12 cellular contexts compared by ENCODE assay signal in the genomic region with DNA sequence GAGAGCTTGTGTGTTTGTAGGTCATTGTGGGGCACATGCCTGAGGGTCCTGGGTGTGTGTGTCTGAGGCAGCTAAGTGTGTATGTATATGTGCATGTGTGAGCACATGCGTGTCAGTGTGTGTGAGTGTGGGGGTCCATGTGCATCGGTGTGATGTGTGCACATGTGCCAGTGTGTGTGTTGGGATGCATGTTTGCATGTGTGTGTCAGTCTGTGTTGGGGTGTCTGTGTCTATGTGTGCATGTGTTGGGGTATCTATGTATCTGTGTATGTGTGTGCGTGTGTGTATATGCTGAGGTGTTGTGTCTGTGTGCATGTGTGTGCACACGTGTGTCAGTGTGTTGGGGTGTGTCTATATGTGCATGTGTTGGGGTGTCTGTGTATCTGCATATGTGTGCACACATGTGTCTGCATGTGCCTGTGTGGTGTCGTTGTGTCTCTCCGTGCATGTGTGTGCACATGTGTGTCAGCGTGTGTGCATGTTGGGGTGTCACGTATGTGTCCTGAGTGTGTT. TPM values are rescaled to one million over a fixed set of nuclear protein-coding genes. Genes with fewer than 3 reads are reported as not detected.
DNase-seq lines count a peak whose midpoint lies in the region; ATAC-seq, FAIRE-seq and TF ChIP-seq lines count a peak whose summit lies in the region.
"Had no signal": no experiment of that assay in that cellular context is flagged by ENCODE, and none has a peak within 500 bp of the region (broad histone marks: within the 10 kb centered on the region; RNA-seq: fewer than 3 reads in every experiment).

No MANE protein-coding gene starts in this region.

- H3K4me3 ChIP-seq in CD4-positive, CD25-positive, alpha-beta regulatory T cell (ENCODE audit: low read depth, low read length): no peak overlapping the region
- no peak overlapping the region for H3K4me3 ChIP-seq in SK-N-SH (ENCODE audit: low read depth in 2 of 2, low read length in 1 of 2)

- no peaks in the 10 kb centered on the region for H3K79me2 ChIP-seq in SK-N-SH (ENCODE audit: insufficient read depth)

- no peak for TF ChIP-seq RAD21 in SK-N-SH (IDR thresholded peaks at IDR 0.05; ENCODE audit: low read length)

- peaks cover 0 to 1% (median 0%) of the 10 kb centered on the region in 7 donors for H3K9me3 Mint-ChIP-seq in CD4-positive, CD25-positive, alpha-beta regulatory T cell
- H3K9me3 Mint-ChIP-seq in central memory CD8-positive, alpha-beta T cell: no peaks in the 10 kb centered on the region
- H3K9me3 Mint-ChIP-seq in neural crest cell: peaks cover 3% of the 10 kb centered on the region
- H3K9me3 Mint-ChIP-seq: IgD-negative memory B cell had no signal

- peak; percentile 76 for FAIRE-seq in HTR-8/SVneo (lab: Jason Lieb, UNC)
- FAIRE-seq: H54 had no signal

- H4K20me1 ChIP-seq in SK-N-SH (ENCODE audit: insufficient read depth): no peaks in the 10 kb centered on the region

- CTCF ChIA-PET in SK-N-SH (lab: Yijun Ruan, JAX): no interaction called here

- H3K9me2 ChIP-seq in SK-N-SH: no peaks in the 10 kb centered on the region

- H2AFZ ChIP-seq in SK-N-SH (ENCODE audit: low read depth): no peak overlapping the region

- ATAC-seq in CD4-positive, CD25-positive, alpha-beta regulatory T cell (ENCODE audit: low read depth in 2 of 2): no peak
- ATAC-seq in central memory CD8-positive, alpha-beta T cell (replicated peaks; ENCODE audit: extremely low read depth, poor library complexity, severe bottlenecking): no peak
- no peak for ATAC-seq in HG02884 (IDR thresholded peaks at IDR 0.05; ENCODE audit: unreplicated experiment)

- H3K4me1 ChIP-seq in CD4-positive, CD25-positive, alpha-beta regulatory T cell (ENCODE audit: control insufficient read depth, insufficient read depth, low read length, poor library complexity, severe bottlenecking): no peaks in the 10 kb centered on the region
- peaks cover 0 to 12% of the 10 kb centered on the region in 2 experiments; a peak in 1 of 4 replicates for H3K4me1 ChIP-seq in SK-N-SH (ENCODE audit: control insufficient read depth in 1 of 2, insufficient read depth in 2 of 2, low read depth in 1 of 2, low read length in 1 of 2)

- no peak overlapping the region for H3K9ac ChIP-seq in SK-N-SH

- no peaks in the 10 kb centered on the region for H3K9me3 ChIP-seq in CD4-positive, CD25-positive, alpha-beta regulatory T cell (ENCODE audit: control insufficient read depth in 2 of 2, low read length in 2 of 2)
- H3K9me3 ChIP-seq in SK-N-SH: no peaks in the 10 kb centered on the region

- no peaks in the 10 kb centered on the region for H3K36me3 Mint-ChIP-seq in CD4-positive, CD25-positive, alpha-beta regulatory T cell
- H3K36me3 Mint-ChIP-seq in central memory CD8-positive, alpha-beta T cell (ENCODE audit: insufficient read depth): no peaks in the 10 kb centered on the region
- H3K36me3 Mint-ChIP-seq in neural crest cell (ENCODE audit: low read depth): no peaks in the 10 kb centered on the region
- H3K36me3 Mint-ChIP-seq: IgD-negative memory B cell had no signal

- no peak for DNase-seq in CD4-positive, CD25-positive, alpha-beta regulatory T cell
- no peak for DNase-seq in HTR-8/SVneo (ENCODE audit: insufficient read length, low spot score)
- no peak for DNase-seq in central memory CD8-positive, alpha-beta T cell (ENCODE audit: low spot score in 2 of 2)
- no peak for DNase-seq in neural crest cell (ENCODE audit: low read depth, low spot score)
- no peak for DNase-seq in NCI-H2196 treated with DMSO at 0.1 percent for 48 hours (lab: John Stamatoyannopoulos, UW; ENCODE audit: unreplicated experiment)
- no peak for DNase-seq in SK-N-SH
- no peak for DNase-seq in cerebellar cortex (ENCODE audit: low spot score)
- DNase-seq: ACHN, NCI-H748 treated with DMSO at 0.1 percent for 48 hours had no signal

- no peaks in the 10 kb centered on the region for H3K36me3 ChIP-seq in CD4-positive, CD25-positive, alpha-beta regulatory T cell (ENCODE audit: control insufficient read depth, insufficient read depth, low read length)
- no peaks in the 10 kb centered on the region for H3K36me3 ChIP-seq in SK-N-SH (replicated peaks in 1 of 2; ENCODE audit: control insufficient read depth in 1 of 2, insufficient read depth in 2 of 2, low read length in 1 of 2)

- H3K4me3 Mint-ChIP-seq in CD4-positive, CD25-positive, alpha-beta regulatory T cell: no peak overlapping the region
- no peak overlapping the region for H3K4me3 Mint-ChIP-seq in central memory CD8-positive, alpha-beta T cell
- no peak overlapping the region for H3K4me3 Mint-ChIP-seq in neural crest cell

- no peaks in the 10 kb centered on the region for H3K27me3 Mint-ChIP-seq in CD4-positive, CD25-positive, alpha-beta regulatory T cell
- no peaks in the 10 kb centered on the region for H3K27me3 Mint-ChIP-seq in central memory CD8-positive, alpha-beta T cell
- H3K27me3 Mint-ChIP-seq in neural crest cell (ENCODE audit: low read depth): no peaks in the 10 kb centered on the region
- H3K27me3 Mint-ChIP-seq: IgD-negative memory B cell had no signal

- no peak for TF ChIP-seq CTCF in neural crest cell (conservative IDR thresholded peaks at IDR 0.05)
- no peak for TF ChIP-seq CTCF in SK-N-SH (IDR thresholded peaks at IDR 0.05)

- WGBS in SK-N-SH (ENCODE audit: low lambda C conversion rate): 97% methylated on average over 4 of the region's 8 CpGs

- H3K27ac Mint-ChIP-seq in CD4-positive, CD25-positive, alpha-beta regulatory T cell: peak overlapping the region in 2 of 3 donors; percentile 14 to 28
- H3K27ac Mint-ChIP-seq in central memory CD8-positive, alpha-beta T cell (ENCODE audit: low read depth): peak overlapping the region; percentile 6
- H3K27ac Mint-ChIP-seq in neural crest cell (ENCODE audit: unreplicated experiment): peak overlapping the region; percentile 79

- H3F3A ChIP-seq in SK-N-SH (replicated peaks; ENCODE audit: insufficient read depth): no peaks in the 10 kb centered on the region

- peaks cover 0 to 5% (median 2%) of the 10 kb centered on the region in 4 donors for H3K4me1 Mint-ChIP-seq in CD4-positive, CD25-positive, alpha-beta regulatory T cell
- peaks cover 7% of the 10 kb centered on the region for H3K4me1 Mint-ChIP-seq in central memory CD8-positive, alpha-beta T cell
- H3K4me1 Mint-ChIP-seq in neural crest cell: peaks cover 8% of the 10 kb centered on the region

- H3K4me2 ChIP-seq in SK-N-SH: no peak overlapping the region

- TF ChIP-seq EP300 in SK-N-SH (IDR thresholded peaks at IDR 0.05; ENCODE audit: borderline replicate concordance in 1 of 2, low read depth in 1 of 2, low read length in 1 of 2): no peak

- POLR2A ChIA-PET in SK-N-SH (lab: Yijun Ruan, JAX): no interaction called here

- no peak overlapping the region for H3K27ac ChIP-seq in CD4-positive, CD25-positive, alpha-beta regulatory T cell (ENCODE audit: insufficient read depth, low read length, poor library complexity, severe bottlenecking)
- no peak overlapping the region for H3K27ac ChIP-seq in SK-N-SH (ENCODE audit: low read depth in 2 of 2, low read length in 1 of 2)

- H3K27me3 ChIP-seq in CD4-positive, CD25-positive, alpha-beta regulatory T cell (ENCODE audit: control insufficient read depth, insufficient read depth, low read length): no peaks in the 10 kb centered on the region
- H3K27me3 ChIP-seq in SK-N-SH (ENCODE audit: insufficient read depth): no peaks in the 10 kb centered on the region

TF ChIP-seq in SK-N-SH, 30 proteins besides CTCF, POLR2A, EP300 and RAD21 (continues in another document):
- TF ChIP-seq, protein P1, sequence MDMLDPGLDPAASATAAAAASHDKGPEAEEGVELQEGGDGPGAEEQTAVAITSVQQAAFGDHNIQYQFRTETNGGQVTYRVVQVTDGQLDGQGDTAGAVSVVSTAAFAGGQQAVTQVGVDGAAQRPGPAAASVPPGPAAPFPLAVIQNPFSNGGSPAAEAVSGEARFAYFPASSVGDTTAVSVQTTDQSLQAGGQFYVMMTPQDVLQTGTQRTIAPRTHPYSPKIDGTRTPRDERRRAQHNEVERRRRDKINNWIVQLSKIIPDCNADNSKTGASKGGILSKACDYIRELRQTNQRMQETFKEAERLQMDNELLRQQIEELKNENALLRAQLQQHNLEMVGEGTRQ (IDR thresholded peaks at IDR 0.05; ENCODE audit: borderline replicate concordance, low read depth, low read length): no peak
- TF ChIP-seq SMC3 (IDR thresholded peaks at IDR 0.05; ENCODE audit: low read depth, low read length) (no peak), EZH2phosphoT487 (IDR thresholded peaks at IDR 0.05; ENCODE audit: borderline replicate concordance, low read depth) (no peak), SIN3A (IDR thresholded peaks at IDR 0.05; ENCODE audit: borderline replicate concordance, low read depth, low read length) (no peak)
- TF ChIP-seq, protein P2, sequence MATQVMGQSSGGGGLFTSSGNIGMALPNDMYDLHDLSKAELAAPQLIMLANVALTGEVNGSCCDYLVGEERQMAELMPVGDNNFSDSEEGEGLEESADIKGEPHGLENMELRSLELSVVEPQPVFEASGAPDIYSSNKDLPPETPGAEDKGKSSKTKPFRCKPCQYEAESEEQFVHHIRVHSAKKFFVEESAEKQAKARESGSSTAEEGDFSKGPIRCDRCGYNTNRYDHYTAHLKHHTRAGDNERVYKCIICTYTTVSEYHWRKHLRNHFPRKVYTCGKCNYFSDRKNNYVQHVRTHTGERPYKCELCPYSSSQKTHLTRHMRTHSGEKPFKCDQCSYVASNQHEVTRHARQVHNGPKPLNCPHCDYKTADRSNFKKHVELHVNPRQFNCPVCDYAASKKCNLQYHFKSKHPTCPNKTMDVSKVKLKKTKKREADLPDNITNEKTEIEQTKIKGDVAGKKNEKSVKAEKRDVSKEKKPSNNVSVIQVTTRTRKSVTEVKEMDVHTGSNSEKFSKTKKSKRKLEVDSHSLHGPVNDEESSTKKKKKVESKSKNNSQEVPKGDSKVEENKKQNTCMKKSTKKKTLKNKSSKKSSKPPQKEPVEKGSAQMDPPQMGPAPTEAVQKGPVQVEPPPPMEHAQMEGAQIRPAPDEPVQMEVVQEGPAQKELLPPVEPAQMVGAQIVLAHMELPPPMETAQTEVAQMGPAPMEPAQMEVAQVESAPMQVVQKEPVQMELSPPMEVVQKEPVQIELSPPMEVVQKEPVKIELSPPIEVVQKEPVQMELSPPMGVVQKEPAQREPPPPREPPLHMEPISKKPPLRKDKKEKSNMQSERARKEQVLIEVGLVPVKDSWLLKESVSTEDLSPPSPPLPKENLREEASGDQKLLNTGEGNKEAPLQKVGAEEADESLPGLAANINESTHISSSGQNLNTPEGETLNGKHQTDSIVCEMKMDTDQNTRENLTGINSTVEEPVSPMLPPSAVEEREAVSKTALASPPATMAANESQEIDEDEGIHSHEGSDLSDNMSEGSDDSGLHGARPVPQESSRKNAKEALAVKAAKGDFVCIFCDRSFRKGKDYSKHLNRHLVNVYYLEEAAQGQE (IDR thresholded peaks at IDR 0.05; ENCODE audit: low read depth, low read length): no peak

RNA-seq across cellular contexts. Expression of a gene that starts 33.3 kb away (rescaled TPM):
- total RNA-seq in CD4-positive, CD25-positive, alpha-beta regulatory T cell: 10.9 TPM
- 1 to 10 TPM in 1 of 4 donors, under 1 TPM in 3; 0.56 to 1.4 (median 0.87) TPM for polyA plus RNA-seq in CD4-positive, CD25-positive, alpha-beta regulatory T cell
- total RNA-seq in neural crest cell: 14.2 and 15.3 TPM in 2 replicates
- 2.0 and 2.4 TPM in 2 replicates for polyA plus RNA-seq in SK-N-SH (2012; rRNA removed)
- 0.93 and 1.9 TPM in 2 replicates for polyA plus RNA-seq in SK-N-SH (2012; cell fraction: cytosol; rRNA removed)
- polyA plus RNA-seq in SK-N-SH (2012; cell fraction: nucleus; rRNA removed): 2.3 and 3.2 TPM in 2 replicates

Comparison
In these comparisons a context has a peak if more than half of its experiments do, and no peak if none do; other contexts are left out.
1. H3K27ac Mint-ChIP-seq: peak in every context shown above with its lines; median percentile 79 in neural crest cell; 21 in CD4-positive, CD25-positive, alpha-beta regulatory T cell; 6 in central memory CD8-positive, alpha-beta T cell.